17 cellular contexts compared by ENCODE assay signal in the genomic region with DNA sequence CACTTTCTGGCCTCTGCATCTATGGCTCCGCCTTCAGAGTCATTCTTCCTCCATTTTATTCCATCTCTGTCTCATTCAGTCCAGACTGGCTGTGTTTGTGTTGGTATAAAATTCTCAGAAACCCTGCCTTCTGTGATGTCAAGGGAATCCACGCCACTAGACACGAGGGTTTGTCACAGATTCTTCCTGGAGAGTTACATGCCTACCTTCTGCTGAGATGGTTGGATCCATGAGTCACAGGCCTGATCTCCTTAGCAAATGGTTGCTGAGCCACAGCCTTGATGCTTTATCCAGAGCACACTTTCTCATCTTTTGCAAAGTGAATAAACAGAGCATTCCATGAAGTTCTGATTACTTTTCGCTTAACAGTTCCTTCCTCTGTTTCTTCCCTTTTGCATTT. TPM values are rescaled to one million over a fixed set of nuclear protein-coding genes. Genes with fewer than 3 reads are reported as not detected.
DNase-seq lines count a peak whose midpoint lies in the region; ATAC-seq and TF ChIP-seq lines count a peak whose summit lies in the region.
"Had no signal": no experiment of that assay in that cellular context is flagged by ENCODE, and none has a peak within 500 bp of the region (broad histone marks: within the 10 kb centered on the region; RNA-seq: fewer than 3 reads in every experiment).

No MANE protein-coding gene starts in this region.

- H3K4ac ChIP-seq in mesenchymal stem cell (ENCODE audit: low read depth in 1 of 2, low read length in 2 of 2): no peak overlapping the region

- no peaks in the 10 kb centered on the region for H3K79me1 ChIP-seq in mesenchymal stem cell (replicated peaks; ENCODE audit: low read length, poor library complexity, severe bottlenecking)

- 0 out of 2 replicates have a peak, but pooled peaks cover 5% of the 10 kb centered on the region for H3F3A ChIP-seq in MM.1S (ENCODE audit: insufficient read depth, low read length)

- no peak overlapping the region for H2BK5ac ChIP-seq in mesenchymal stem cell (ENCODE audit: low read depth, low read length, poor library complexity, severe bottlenecking)

- no peak overlapping the region for H3K18ac ChIP-seq in mesenchymal stem cell (ENCODE audit: low read depth in 1 of 2, low read length in 2 of 2)

- peaks cover 10% of the 10 kb centered on the region for H3K4me1 ChIP-seq in mesenchymal stem cell (ENCODE audit: control insufficient read depth, insufficient read depth, low read depth, low read length)
- H3K4me1 ChIP-seq in MM.1S (ENCODE audit: low read length): peaks cover 19% of the 10 kb centered on the region

- no peak overlapping the region for H3K4me3 ChIP-seq in choroid plexus epithelial cell (ENCODE audit: low read depth, low read length)
- no peak overlapping the region for H3K4me3 ChIP-seq in mesenchymal stem cell (ENCODE audit: insufficient read depth in 1 of 2, low read depth in 1 of 2, low read length in 2 of 2)
- no peak overlapping the region for H3K4me3 ChIP-seq in MM.1S (ENCODE audit: low read length)
- H3K4me3 ChIP-seq: MG63 had no signal

- no peaks in the 10 kb centered on the region for H3K9me3 ChIP-seq in mesenchymal stem cell (ENCODE audit: control insufficient read depth, low read length)
- no peaks in the 10 kb centered on the region for H3K9me3 ChIP-seq in MM.1S (replicated peaks; ENCODE audit: insufficient read depth, low read length)
- H3K9me3 ChIP-seq: MG63 had no signal

- no peak for TF ChIP-seq CTCF in choroid plexus epithelial cell (conservative IDR thresholded peaks at IDR 0.05; ENCODE audit: low read depth, low read length)
- no peak for TF ChIP-seq CTCF in type B pancreatic cell (conservative IDR thresholded peaks at IDR 0.05)
- no peak for TF ChIP-seq CTCF in MM.1S (IDR thresholded peaks at IDR 0.05; ENCODE audit: low read length)

- no peak overlapping the region for H2BK15ac ChIP-seq in mesenchymal stem cell (ENCODE audit: low read depth, poor library complexity, severe bottlenecking)

- no peaks in the 10 kb centered on the region for H3K9me2 ChIP-seq in MM.1S (replicated peaks; ENCODE audit: insufficient read depth, low read length)

- peak overlapping the region; percentile 5 for H3K27ac ChIP-seq in mesenchymal stem cell (ENCODE audit: low read length, poor library complexity, severe bottlenecking)
- H3K27ac ChIP-seq in MM.1S (ENCODE audit: low read length): no peak overlapping the region
- H3K27ac ChIP-seq: HL-60, KMS-11 had no signal

- WGBS in mesenchymal stem cell: 66% methylated on average over 3 of the region's 4 CpGs

- no peaks in the 10 kb centered on the region for H3K36me3 Mint-ChIP-seq in type B pancreatic cell
- H3K36me3 Mint-ChIP-seq: CD8-positive, alpha-beta T cell had no signal

- ATAC-seq in GM18861 (IDR thresholded peaks at IDR 0.05; ENCODE audit: unreplicated experiment) (no peak), GM21737 (IDR thresholded peaks at IDR 0.05; ENCODE audit: unreplicated experiment) (no peak)
- ATAC-seq: CD8-positive, alpha-beta T cell; PC-3 had no signal

- H3K27ac Mint-ChIP-seq in type B pancreatic cell: no peak overlapping the region
- H3K27ac Mint-ChIP-seq: CD8-positive, alpha-beta T cell had no signal

- H3K4me1 Mint-ChIP-seq in type B pancreatic cell (ENCODE audit: unreplicated experiment): no peaks in the 10 kb centered on the region

- H3K79me2 ChIP-seq in MM.1S (ENCODE audit: low read length): no peaks in the 10 kb centered on the region

- H3K27me3 Mint-ChIP-seq in type B pancreatic cell: no peaks in the 10 kb centered on the region

- DNase-seq in ELR (ENCODE audit: low read depth) (peak; percentile 23), M059J (ENCODE audit: low read depth) (peak; percentile 32), choroid plexus epithelial cell (ENCODE audit: low read depth) (peak; percentile 28), mesenchymal stem cell (peak; percentile 9), type B pancreatic cell (ENCODE audit: extremely low spot score, unreplicated experiment) (no peak), MM.1S (no peak)
- DNase-seq: CD8-positive, alpha-beta T cell; HCEC 1CT; MG63; NCI-H1105 treated with DMSO at 0.1 percent for 48 hours; NCI-H187 treated with DMSO at 0.1 percent for 48 hours; NCI-H446; PC-3 had no signal

- H4K91ac ChIP-seq in mesenchymal stem cell (ENCODE audit: low read length): no peak overlapping the region

- H2BK120ac ChIP-seq in mesenchymal stem cell (ENCODE audit: low read depth, low read length): no peak overlapping the region

- H3K4me2 ChIP-seq in mesenchymal stem cell (ENCODE audit: low read length, poor library complexity, severe bottlenecking) (no peak overlapping the region), MM.1S (ENCODE audit: low read depth, low read length) (no peak overlapping the region)
- H3K4me2 ChIP-seq: KMS-11 had no signal

- H3K27me3 ChIP-seq in mesenchymal stem cell (ENCODE audit: control insufficient read depth in 1 of 2, insufficient read depth in 1 of 2, low read length in 2 of 2) (peaks cover 0 to 38% of the 10 kb centered on the region in 2 experiments), MM.1S (replicated peaks; ENCODE audit: insufficient read depth, low read length) (no peaks in the 10 kb centered on the region)
- H3K27me3 ChIP-seq: MG63 had no signal

- no peak overlapping the region for H3K4me3 Mint-ChIP-seq in type B pancreatic cell
- H3K4me3 Mint-ChIP-seq: CD8-positive, alpha-beta T cell had no signal

- H3K9ac ChIP-seq in mesenchymal stem cell (ENCODE audit: low read length) (no peak overlapping the region), MM.1S (ENCODE audit: low read length) (no peak overlapping the region)
- H3K9ac ChIP-seq: KMS-11 had no signal

- no peaks in the 10 kb centered on the region for H4K20me1 ChIP-seq in MM.1S (ENCODE audit: insufficient read depth, low read length)

- no peak overlapping the region for H4K8ac ChIP-seq in mesenchymal stem cell (ENCODE audit: low read length)

- no peak overlapping the region for H2BK12ac ChIP-seq in mesenchymal stem cell (ENCODE audit: low read length in 2 of 2)

- H3K36me3 ChIP-seq in mesenchymal stem cell (ENCODE audit: control insufficient read depth in 1 of 2, insufficient read depth in 2 of 2, low read depth in 1 of 2, low read length in 2 of 2): no peaks in the 10 kb centered on the region
- H3K36me3 ChIP-seq in MM.1S (replicated peaks; ENCODE audit: insufficient read depth, low read length): no peaks in the 10 kb centered on the region
- H3K36me3 ChIP-seq: MG63 had no signal

- H2AFZ ChIP-seq in mesenchymal stem cell (ENCODE audit: low read depth, low read length): no peak overlapping the region
- H2AFZ ChIP-seq in MM.1S (ENCODE audit: low read length): no peak overlapping the region

- H3K9me3 Mint-ChIP-seq in type B pancreatic cell: no peaks in the 10 kb centered on the region
- H3K9me3 Mint-ChIP-seq: CD8-positive, alpha-beta T cell had no signal

- peak overlapping the region; percentile 21 for H2AK5ac ChIP-seq in mesenchymal stem cell (ENCODE audit: low read length, severe bottlenecking)

- H3K23ac ChIP-seq in mesenchymal stem cell (ENCODE audit: low read length in 2 of 2): no peak overlapping the region

- H3K14ac ChIP-seq in mesenchymal stem cell (ENCODE audit: low read length in 2 of 2): no peak overlapping the region

RNA-seq across cellular contexts. Expression of gene TSPAN33, which starts 35.9 kb away (rescaled TPM):
- 0.91 and 4.2 TPM in 2 replicates for total RNA-seq in M059J (2014; rRNA removed; shearing (Covaris generic))
- 0.43 TPM for polyA plus RNA-seq in mesenchymal stem cell (2013, experiment 1 of 2)
- polyA plus RNA-seq in mesenchymal stem cell (2013, experiment 2 of 2): 0.40 TPM
- 6.3 and 13.8 TPM in 2 replicates for total RNA-seq in type B pancreatic cell (ENCODE audit: low replicate concordance)

RNA-seq across cellular contexts. Expression of gene TNPO3, which starts 53.7 kb away (rescaled TPM):
- 48.1 and 70.7 TPM in 2 replicates for total RNA-seq in M059J (2014; rRNA removed; shearing (Covaris generic))
- 29.1 TPM for polyA plus RNA-seq in mesenchymal stem cell (2013, experiment 1 of 2)
- polyA plus RNA-seq in mesenchymal stem cell (2013, experiment 2 of 2): 28.8 TPM
- total RNA-seq in type B pancreatic cell (ENCODE audit: low replicate concordance): 46.7 and 52.3 TPM in 2 replicates

Comparison
In these comparisons a context has a peak if more than half of its experiments do, and no peak if none do; other contexts are left out.
1. DNase-seq: peak in ELR (single experiment), M059J (single experiment), choroid plexus epithelial cell (single experiment) and mesenchymal stem cell (single experiment); none in type B pancreatic cell (single experiment) and MM.1S (single experiment).